Comparison of ENCODE assay signal across 1 cellular context in the genomic region with DNA sequence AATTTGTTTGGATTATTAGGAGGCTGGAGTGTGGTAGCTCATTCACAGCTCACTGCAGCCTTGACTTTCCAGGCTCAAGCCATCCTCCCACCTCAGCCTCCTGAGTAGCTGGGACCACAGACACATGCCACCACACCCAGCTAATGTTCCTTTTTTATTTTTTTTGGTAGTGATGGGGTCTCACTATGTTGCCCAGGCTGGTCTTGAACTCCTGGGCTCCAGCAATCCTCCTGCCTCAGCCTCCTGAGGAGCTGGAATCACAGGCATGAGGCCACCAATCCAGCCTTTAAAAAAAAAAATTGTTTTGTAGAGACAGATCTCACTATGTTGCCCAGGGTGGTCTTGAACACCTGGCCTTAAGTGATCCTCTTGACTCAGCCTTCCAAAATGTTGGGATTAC. TPM values are rescaled to one million over a fixed set of nuclear protein-coding genes. Genes with fewer than 3 reads are reported as not detected.
"Had no signal": no experiment of that assay in that cellular context is flagged by ENCODE, and none has a peak within 500 bp of the region (broad histone marks: within the 10 kb centered on the region; RNA-seq: fewer than 3 reads in every experiment).

No MANE protein-coding gene starts in this region.

RNA-seq across cellular contexts. Expression of a gene that starts 8.3 kb away (rescaled TPM):
- total RNA-seq: G401 had no signal

RNA-seq across cellular contexts. Expression of a gene that starts 21.7 kb away (rescaled TPM):
- total RNA-seq: G401 had no signal
